In the genomic region with DNA sequence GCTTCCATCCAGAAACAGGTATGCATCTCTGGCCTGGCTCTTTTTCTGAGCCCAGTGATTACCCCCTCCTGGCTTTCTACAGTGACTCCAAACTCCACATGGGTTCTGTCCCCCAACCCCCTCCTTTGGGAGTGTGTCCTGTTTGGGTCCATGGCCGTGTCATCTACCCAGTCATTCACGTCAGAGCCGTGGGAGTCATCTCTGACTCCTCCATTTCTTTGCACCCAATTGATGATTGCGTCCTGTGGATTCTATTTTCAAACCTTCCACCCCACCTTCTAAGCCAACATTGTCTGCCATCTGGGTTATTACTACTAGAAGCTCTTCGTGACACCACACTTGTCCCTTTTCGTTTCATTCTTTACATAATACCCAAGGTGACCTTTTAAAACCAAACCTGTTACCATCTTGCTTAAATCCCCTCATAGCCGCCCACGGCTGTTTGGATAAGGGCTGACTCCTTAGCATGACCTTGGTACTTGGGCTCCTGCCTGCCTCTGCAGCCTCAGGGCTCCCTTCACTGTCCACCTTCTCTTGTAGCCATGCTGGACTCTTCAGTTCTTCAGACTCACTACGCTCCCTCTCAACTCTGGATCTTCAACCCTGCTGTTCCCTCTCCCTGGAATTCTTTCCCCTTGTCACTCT, we compare ENCODE assay signal across 1 cellular context.
A peak's percentile ranks its signal among the peaks of the same experiment; 100 is the strongest.
TF ChIP-seq lines count a peak whose summit lies in the region.

No MANE protein-coding gene starts in this region.

TF ChIP-seq in HEK293, 187 proteins besides CTCF, POLR2A, EP300 and RAD21 (continued from another document):
- TF ChIP-seq, protein P1, sequence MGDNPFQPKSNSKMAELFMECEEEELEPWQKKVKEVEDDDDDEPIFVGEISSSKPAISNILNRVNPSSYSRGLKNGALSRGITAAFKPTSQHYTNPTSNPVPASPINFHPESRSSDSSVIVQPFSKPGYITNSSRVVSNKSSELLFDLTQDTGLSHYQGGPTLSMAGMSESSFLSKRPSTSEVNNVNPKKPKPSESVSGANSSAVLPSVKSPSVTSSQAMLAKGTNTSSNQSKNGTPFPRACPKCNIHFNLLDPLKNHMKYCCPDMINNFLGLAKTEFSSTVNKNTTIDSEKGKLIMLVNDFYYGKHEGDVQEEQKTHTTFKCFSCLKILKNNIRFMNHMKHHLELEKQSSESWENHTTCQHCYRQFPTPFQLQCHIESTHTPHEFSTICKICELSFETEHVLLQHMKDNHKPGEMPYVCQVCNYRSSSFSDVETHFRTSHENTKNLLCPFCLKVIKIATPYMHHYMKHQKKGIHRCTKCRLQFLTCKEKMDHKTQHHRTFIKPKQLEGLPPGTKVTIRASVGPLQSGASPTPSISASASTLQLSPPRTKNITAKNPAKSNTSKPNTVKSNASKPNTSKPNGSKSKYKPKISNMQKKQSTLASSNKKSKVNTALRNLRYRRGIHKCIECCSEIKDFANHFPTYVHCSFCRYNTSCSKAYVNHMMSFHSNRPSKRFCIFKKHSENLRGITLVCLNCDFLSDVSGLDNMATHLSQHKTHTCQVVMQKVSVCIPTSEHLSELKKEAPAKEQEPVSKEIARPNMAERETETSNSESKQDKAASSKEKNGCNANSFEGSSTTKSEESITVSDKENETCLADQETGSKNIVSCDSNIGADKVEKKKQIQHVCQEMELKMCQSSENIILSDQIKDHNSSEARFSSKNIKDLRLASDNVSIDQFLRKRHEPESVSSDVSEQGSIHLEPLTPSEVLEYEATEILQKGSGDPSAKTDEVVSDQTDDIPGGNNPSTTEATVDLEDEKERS (tag by site-specific recombination; IDR thresholded peaks at IDR 0.05): no peak
- no peak for TF ChIP-seq ATF2 (tag by site-specific recombination; IDR thresholded peaks at IDR 0.05; ENCODE audit: low read depth)
- TF ChIP-seq ZIC2 (tag by site-specific recombination; IDR thresholded peaks at IDR 0.05): 0 out of 2 replicates have a peak, but pooled peaks have one; percentile 17
- TF ChIP-seq, protein P2, sequence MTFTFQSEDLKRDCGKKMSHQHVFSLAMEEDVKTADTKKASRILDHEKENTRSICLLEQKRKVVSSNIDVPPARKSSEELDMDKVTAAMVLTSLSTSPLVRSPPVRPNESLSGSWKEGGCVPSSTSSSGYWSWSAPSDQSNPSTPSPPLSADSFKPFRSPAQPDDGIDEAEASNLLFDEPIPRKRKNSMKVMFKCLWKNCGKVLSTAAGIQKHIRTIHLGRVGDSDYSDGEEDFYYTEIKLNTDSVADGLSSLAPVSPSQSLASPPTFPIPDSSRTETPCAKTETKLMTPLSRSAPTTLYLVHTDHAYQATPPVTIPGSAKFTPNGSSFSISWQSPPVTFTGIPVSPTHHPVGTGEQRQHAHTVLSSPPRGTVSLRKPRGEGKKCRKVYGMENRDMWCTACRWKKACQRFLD (tag by site-specific recombination; IDR thresholded peaks at IDR 0.05): no peak
- no peak for TF ChIP-seq ZNF707 (tag by site-specific recombination; IDR thresholded peaks at IDR 0.05)
- peak; percentile 18; the same call in 1 of the 2 replicates for TF ChIP-seq ZNF140 (tag by site-specific recombination; IDR thresholded peaks at IDR 0.05)
- no peak for TF ChIP-seq ZSCAN30 (tag by site-specific recombination; IDR thresholded peaks at IDR 0.05)
- no peak for TF ChIP-seq HOXC10 (CRISPR knock-in tag; IDR thresholded peaks at IDR 0.05)
- no peak for TF ChIP-seq ZNF426 (tag by site-specific recombination; IDR thresholded peaks at IDR 0.05)
- TF ChIP-seq KLF7 (tag by site-specific recombination; IDR thresholded peaks at IDR 0.05; ENCODE audit: borderline replicate concordance): no peak
- TF ChIP-seq ZNF37A (tag by site-specific recombination; IDR thresholded peaks at IDR 0.05): no peak
- no peak for TF ChIP-seq ZNF555 (tag by site-specific recombination; conservative IDR thresholded peaks at IDR 0.05)
